7 cellular contexts compared by ENCODE assay signal in the genomic region with DNA sequence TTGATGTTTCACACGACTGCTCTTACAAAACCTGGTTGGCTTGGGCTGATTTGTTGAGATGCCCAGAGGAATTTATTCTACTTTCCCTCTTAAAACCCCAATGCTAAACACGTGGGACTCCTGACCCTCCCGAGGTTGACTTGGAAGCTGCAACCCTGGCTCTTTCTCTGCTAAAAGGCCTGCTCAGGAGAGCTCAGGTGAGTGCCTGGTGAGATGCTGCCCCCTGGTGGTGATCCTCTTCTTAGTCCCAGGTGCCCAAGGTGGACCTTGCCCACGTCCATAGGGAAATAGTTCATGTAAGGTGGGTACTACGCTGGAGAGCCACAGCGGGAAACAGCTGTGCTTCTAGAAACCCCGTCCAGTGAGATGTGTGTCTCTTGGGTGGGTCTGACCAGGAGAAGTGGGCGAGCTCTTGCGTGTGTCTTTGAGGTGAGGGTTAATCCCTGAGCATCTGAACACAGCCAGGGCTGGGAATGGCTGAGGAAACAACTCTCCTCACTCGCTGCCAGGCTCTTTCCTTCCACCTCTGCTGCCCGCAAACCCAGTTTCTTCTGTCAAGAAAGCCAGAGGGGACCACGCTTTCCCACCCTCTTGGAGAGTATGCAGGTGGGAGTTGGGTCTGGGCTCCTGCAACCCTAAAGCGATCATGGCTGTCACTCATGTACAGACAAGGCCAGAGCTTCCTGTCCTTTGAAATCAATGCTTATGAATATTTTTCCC. TPM values are rescaled to one million over a fixed set of nuclear protein-coding genes. Genes with fewer than 3 reads are reported as not detected.
DNase-seq lines count a peak whose midpoint lies in the region; ATAC-seq and TF ChIP-seq lines count a peak whose summit lies in the region.

No MANE protein-coding gene starts in this region.

- H3K9me3 ChIP-seq in NT2/D1 (ENCODE audit: insufficient read depth, low read length) (no peaks in the 10 kb centered on the region), gastrocnemius medialis (no peaks in the 10 kb centered on the region)

- peaks cover 3% of the 10 kb centered on the region for H3K27me3 Mint-ChIP-seq in activated naive CD8-positive, alpha-beta T cell treated with anti-CD3 and anti-CD28 coated beads, Interleukin-2, amount 10 ng/mL, durations not matched to agents 7 days and 5 days

- no peaks in the 10 kb centered on the region for H3K36me3 ChIP-seq in NT2/D1 (ENCODE audit: insufficient read depth, insufficient read length, low read length)
- H3K36me3 ChIP-seq in gastrocnemius medialis = no peaks in the 10 kb centered on the region

- TF ChIP-seq POLR2A in gastrocnemius medialis (IDR thresholded peaks at IDR 0.05) = no peak

- H3K9me3 Mint-ChIP-seq in activated naive CD8-positive, alpha-beta T cell treated with anti-CD3 and anti-CD28 coated beads, Interleukin-2, amount 10 ng/mL, durations not matched to agents 7 days and 5 days = peaks cover 2% of the 10 kb centered on the region

- H3K4me3 Mint-ChIP-seq in activated naive CD8-positive, alpha-beta T cell treated with anti-CD3 and anti-CD28 coated beads, Interleukin-2, amount 10 ng/mL, durations not matched to agents 7 days and 5 days = no peak overlapping the region

- H3K4me1 ChIP-seq in NT2/D1 (ENCODE audit: insufficient read depth, insufficient read length) = peaks cover 15% of the 10 kb centered on the region
- no peaks in the 10 kb centered on the region for H3K4me1 ChIP-seq in gastrocnemius medialis

- in situ Hi-C loops in GM13976 (cut with MboI; ENCODE audit: low sequenced_read_pairs, unreplicated experiment) = no loop called here
- in situ Hi-C loops in gastrocnemius medialis (cut with MboI; ENCODE audit: low sequenced_read_pairs in 4 of 4) = no loop called here

- H3K27ac ChIP-seq in gastrocnemius medialis = no peak overlapping the region

- no peaks in the 10 kb centered on the region for H3K4me1 Mint-ChIP-seq in activated naive CD8-positive, alpha-beta T cell treated with anti-CD3 and anti-CD28 coated beads, Interleukin-2, amount 10 ng/mL, durations not matched to agents 7 days and 5 days

- peak; percentile 75 for DNase-seq in GM13976 (ENCODE audit: low spot score)
- peak; percentile 93 for DNase-seq in HT-29 (ENCODE audit: low spot score)
- peak; percentile 90 for DNase-seq in NT2/D1 (ENCODE audit: low read depth, low spot score)
- DNase-seq in activated naive CD8-positive, alpha-beta T cell treated with anti-CD3 and anti-CD28 coated beads, Interleukin-2, amount 10 ng/mL, durations not matched to agents 7 days and 5 days = peak; percentile 56
- peak; percentile 62 for DNase-seq in left ventricle myocardium superior
- no peak for DNase-seq in gastrocnemius medialis

- TF ChIP-seq CTCF in GM13976 (IDR thresholded peaks at IDR 0.05; ENCODE audit: borderline replicate concordance, control extremely low read depth, extremely low read depth, insufficient read depth, missing control alignments) (peak; percentile 62), gastrocnemius medialis (IDR thresholded peaks at IDR 0.05 in 4 of 5, conservative IDR thresholded peaks at IDR 0.05 in 1 of 5) (peak in 4 of 5 experiments; percentile 49 to 71 (median 57))

- H3K4me3 ChIP-seq in NT2/D1 (ENCODE audit: insufficient read length, low read depth) = no peak overlapping the region
- no peak overlapping the region for H3K4me3 ChIP-seq in gastrocnemius medialis

- peak overlapping the region; percentile 70 for H3K27ac Mint-ChIP-seq in activated naive CD8-positive, alpha-beta T cell treated with anti-CD3 and anti-CD28 coated beads, Interleukin-2, amount 10 ng/mL, durations not matched to agents 7 days and 5 days

- H3K9ac ChIP-seq in NT2/D1 (ENCODE audit: insufficient read length, low read depth) = no peak overlapping the region

- H3K27me3 ChIP-seq in NT2/D1 (ENCODE audit: insufficient read depth, insufficient read length) = peaks cover 7% of the 10 kb centered on the region
- no peaks in the 10 kb centered on the region for H3K27me3 ChIP-seq in gastrocnemius medialis

- H3K36me3 Mint-ChIP-seq in activated naive CD8-positive, alpha-beta T cell treated with anti-CD3 and anti-CD28 coated beads, Interleukin-2, amount 10 ng/mL, durations not matched to agents 7 days and 5 days = no peaks in the 10 kb centered on the region

- peak; percentile 47 for ATAC-seq in activated naive CD8-positive, alpha-beta T cell treated with anti-CD3 and anti-CD28 coated beads, Interleukin-2, amount 10 ng/mL, durations not matched to agents 7 days and 5 days (ENCODE audit: low read depth)
- ATAC-seq in left ventricle myocardium superior (peak; percentile 57), gastrocnemius medialis (peak in 1 of 2 donors; percentile 42), GM18519 (IDR thresholded peaks at IDR 0.05; ENCODE audit: low FRiP score, unreplicated experiment) (no peak)

- intact Hi-C loops in left ventricle myocardium superior (cut with micrococcal nuclease) = no loop called here
- intact Hi-C loops in gastrocnemius medialis (cut with DNase I; ENCODE audit: low total_unique reads) = no loop called here

- POLR2A ChIA-PET in activated naive CD8-positive, alpha-beta T cell treated with anti-CD3 and anti-CD28 coated beads, Interleukin-2, amount 10 ng/mL, durations not matched to agents 7 days and 5 days (lab: Charles Lee) = no interaction called here

RNA-seq across cellular contexts. Expression of gene PXDN, which starts 25.5 kb away (rescaled TPM):
- total RNA-seq in HT-29 (2014; rRNA removed; shearing (Covaris generic)) = 0.13 and 0.16 TPM in 2 replicates
- total RNA-seq in activated naive CD8-positive, alpha-beta T cell treated with anti-CD3 and anti-CD28 coated beads, Interleukin-2, amount 10 ng/mL, durations not matched to agents 7 days and 5 days = 1 to 10 TPM in 1 of 2 experiments, under 1 TPM in 1; 0.86 to 1.8 TPM
- total RNA-seq in left ventricle myocardium superior (18.5 TPM), gastrocnemius medialis (10 to 100 TPM in 2 of 4 donors, 1 to 10 TPM in 2; 7.8 to 13.4 (median 10.3) TPM)

Comparison
In these comparisons a context has a peak if more than half of its experiments do, and no peak if none do; other contexts are left out.
1. DNase-seq: peak in GM13976 (single experiment), HT-29 (single experiment), NT2/D1 (single experiment), activated naive CD8-positive, alpha-beta T cell treated with anti-CD3 and anti-CD28 coated beads, Interleukin-2, amount 10 ng/mL, durations not matched to agents 7 days and 5 days (single experiment) and left ventricle myocardium superior (single experiment); none in gastrocnemius medialis (0 of 2).